In genomic region chr17:17044846-17045561, GRCh38 we compare ENCODE assay signal across 8 cellular contexts. TPM values are rescaled to one million over a fixed set of nuclear protein-coding genes. Genes with fewer than 3 reads are reported as not detected.
DNase-seq lines count a peak whose midpoint lies in the region; ATAC-seq and TF ChIP-seq lines count a peak whose summit lies in the region.

No MANE protein-coding gene starts in this region.

- H3K36me3 Mint-ChIP-seq in endothelial cell (ENCODE audit: low read depth, unreplicated experiment): peaks cover 16% of the 10 kb centered on the region

- H3K4me3 Mint-ChIP-seq in endothelial cell (ENCODE audit: unreplicated experiment): peak overlapping the region; percentile 100

- intact Hi-C loops in vagina (cut with DNase I): loop anchor here (10.0 kb wide), 1 partner anchor 60 kb away; no protein-coding TSS in a partner anchor

- no peak for TF ChIP-seq CTCF in HL-60 (IDR thresholded peaks at IDR 0.05; ENCODE audit: insufficient read depth, low read length)
- TF ChIP-seq CTCF in endothelial cell (IDR thresholded peaks at IDR 0.05; ENCODE audit: unreplicated experiment): no peak
- TF ChIP-seq CTCF in vagina (IDR thresholded peaks at IDR 0.05): no peak

- H3K9me3 ChIP-seq in mucosa of rectum (ENCODE audit: control insufficient read depth in 2 of 2, low read length in 2 of 2) (no peaks in the 10 kb centered on the region), vagina (no peaks in the 10 kb centered on the region)

- DNase-seq in DMS79 (lab: John Stamatoyannopoulos, UW) (peak; percentile 34), HL-60 (ENCODE audit: low read depth in 1 of 2, low spot score in 1 of 2) (peak; percentile 45 to 72), endothelial cell (ENCODE audit: low spot score) (peak; percentile 51), vagina (ENCODE audit: extremely low spot score in 2 of 2) (no peak)
- DNase-seq in central memory CD4-positive, alpha-beta T cell: no peak

- peaks cover 10% of the 10 kb centered on the region for H3K27me3 Mint-ChIP-seq in endothelial cell (ENCODE audit: unreplicated experiment)

- peak; percentile 66 for ATAC-seq in SK-N-SH treated with all-trans-retinoic acid at 6 μM for 48 hours
- ATAC-seq in GM18498 (IDR thresholded peaks at IDR 0.05; ENCODE audit: unreplicated experiment): no peak

- peaks cover 63% of the 10 kb centered on the region for H3K4me1 Mint-ChIP-seq in endothelial cell (ENCODE audit: unreplicated experiment)

- H3K9me3 Mint-ChIP-seq in endothelial cell (ENCODE audit: unreplicated experiment): no peaks in the 10 kb centered on the region

- H3K36me3 ChIP-seq in mucosa of rectum (ENCODE audit: control insufficient read depth in 2 of 2, insufficient read depth in 2 of 2, low read length in 2 of 2): no peaks in the 10 kb centered on the region
- no peaks in the 10 kb centered on the region for H3K36me3 ChIP-seq in vagina

- no peak overlapping the region for H3K27ac ChIP-seq in HL-60 (replicated peaks)
- H3K27ac ChIP-seq in mucosa of rectum (ENCODE audit: low read depth in 2 of 2, low read length in 2 of 2): peak overlapping the region; percentile 66 to 67
- peak overlapping the region; percentile 88 for H3K27ac ChIP-seq in vagina

- H3K4me3 ChIP-seq in HL-60 (replicated peaks; ENCODE audit: insufficient read depth, low read length) (no peak overlapping the region), mucosa of rectum (ENCODE audit: low read length in 2 of 2) (peak overlapping the region; percentile 20 to 51), vagina (peak overlapping the region; percentile 69 to 78)

- H3K4me1 ChIP-seq in mucosa of rectum (ENCODE audit: control insufficient read depth in 2 of 2, insufficient read depth in 2 of 2, low read length in 2 of 2) (peaks cover 30 to 34% of the 10 kb centered on the region in 2 donors), vagina (peaks cover 69% of the 10 kb centered on the region)

- H3K9ac ChIP-seq in mucosa of rectum (ENCODE audit: low read depth in 1 of 2, low read length in 2 of 2): peak overlapping the region in 1 of 2 donors; percentile 84

- peak in 1 of 2 donors; percentile 17 for TF ChIP-seq POLR2A in vagina (IDR thresholded peaks at IDR 0.05)

- no peaks in the 10 kb centered on the region for H3K27me3 ChIP-seq in HL-60 (ENCODE audit: insufficient read depth, poor library complexity, severe bottlenecking)
- H3K27me3 ChIP-seq in mucosa of rectum (ENCODE audit: control insufficient read depth in 2 of 2, insufficient read depth in 2 of 2, low read length in 2 of 2): no peaks in the 10 kb centered on the region
- no peaks in the 10 kb centered on the region for H3K27me3 ChIP-seq in vagina

- H3K27ac Mint-ChIP-seq in endothelial cell (ENCODE audit: unreplicated experiment): peak overlapping the region; percentile 83

TF ChIP-seq in SK-N-SH treated with all-trans-retinoic acid at 6 μM for 48 hours, 23 proteins besides CTCF, POLR2A, EP300 and RAD21:
- TF ChIP-seq GLIS3 (CRISPR knock-in tag; IDR thresholded peaks at IDR 0.05) (no peak), ZNF8 (CRISPR knock-in tag; IDR thresholded peaks at IDR 0.05) (no peak), ZFP30 (CRISPR knock-in tag; IDR thresholded peaks at IDR 0.05) (no peak), ZFP3 (CRISPR knock-in tag; IDR thresholded peaks at IDR 0.05) (no peak), PPARA (CRISPR knock-in tag; IDR thresholded peaks at IDR 0.05; ENCODE audit: borderline replicate concordance) (no peak), SNAI2 (CRISPR knock-in tag; IDR thresholded peaks at IDR 0.05) (no peak), ZNF565 (CRISPR knock-in tag; conservative IDR thresholded peaks at IDR 0.05; ENCODE audit: low read depth) (no peak), RARB (CRISPR knock-in tag; IDR thresholded peaks at IDR 0.05) (no peak), TCF4 (CRISPR knock-in tag; IDR thresholded peaks at IDR 0.05; ENCODE audit: borderline replicate concordance) (no peak), ISL1 (CRISPR knock-in tag; IDR thresholded peaks at IDR 0.05) (no peak), CSDC2 (CRISPR knock-in tag; IDR thresholded peaks at IDR 0.05) (no peak), CSRNP3 (CRISPR knock-in tag; IDR thresholded peaks at IDR 0.05) (no peak), BACH2 (CRISPR knock-in tag; IDR thresholded peaks at IDR 0.05; ENCODE audit: borderline replicate concordance) (no peak), ESRRG (CRISPR knock-in tag; IDR thresholded peaks at IDR 0.05) (no peak), ZNF70 (CRISPR knock-in tag; IDR thresholded peaks at IDR 0.05) (no peak), OSR1 (CRISPR knock-in tag; IDR thresholded peaks at IDR 0.05) (no peak)
- TF ChIP-seq, protein P1, sequence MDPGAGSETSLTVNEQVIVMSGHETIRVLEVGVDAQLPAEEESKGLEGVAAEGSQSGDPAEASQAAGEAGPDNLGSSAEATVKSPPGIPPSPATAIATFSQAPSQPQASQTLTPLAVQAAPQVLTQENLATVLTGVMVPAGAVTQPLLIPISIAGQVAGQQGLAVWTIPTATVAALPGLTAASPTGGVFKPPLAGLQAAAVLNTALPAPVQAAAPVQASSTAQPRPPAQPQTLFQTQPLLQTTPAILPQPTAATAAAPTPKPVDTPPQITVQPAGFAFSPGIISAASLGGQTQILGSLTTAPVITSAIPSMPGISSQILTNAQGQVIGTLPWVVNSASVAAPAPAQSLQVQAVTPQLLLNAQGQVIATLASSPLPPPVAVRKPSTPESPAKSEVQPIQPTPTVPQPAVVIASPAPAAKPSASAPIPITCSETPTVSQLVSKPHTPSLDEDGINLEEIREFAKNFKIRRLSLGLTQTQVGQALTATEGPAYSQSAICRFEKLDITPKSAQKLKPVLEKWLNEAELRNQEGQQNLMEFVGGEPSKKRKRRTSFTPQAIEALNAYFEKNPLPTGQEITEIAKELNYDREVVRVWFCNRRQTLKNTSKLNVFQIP (CRISPR knock-in tag; IDR thresholded peaks at IDR 0.05; ENCODE audit: borderline replicate concordance, low read depth): no peak
- TF ChIP-seq, protein P2, sequence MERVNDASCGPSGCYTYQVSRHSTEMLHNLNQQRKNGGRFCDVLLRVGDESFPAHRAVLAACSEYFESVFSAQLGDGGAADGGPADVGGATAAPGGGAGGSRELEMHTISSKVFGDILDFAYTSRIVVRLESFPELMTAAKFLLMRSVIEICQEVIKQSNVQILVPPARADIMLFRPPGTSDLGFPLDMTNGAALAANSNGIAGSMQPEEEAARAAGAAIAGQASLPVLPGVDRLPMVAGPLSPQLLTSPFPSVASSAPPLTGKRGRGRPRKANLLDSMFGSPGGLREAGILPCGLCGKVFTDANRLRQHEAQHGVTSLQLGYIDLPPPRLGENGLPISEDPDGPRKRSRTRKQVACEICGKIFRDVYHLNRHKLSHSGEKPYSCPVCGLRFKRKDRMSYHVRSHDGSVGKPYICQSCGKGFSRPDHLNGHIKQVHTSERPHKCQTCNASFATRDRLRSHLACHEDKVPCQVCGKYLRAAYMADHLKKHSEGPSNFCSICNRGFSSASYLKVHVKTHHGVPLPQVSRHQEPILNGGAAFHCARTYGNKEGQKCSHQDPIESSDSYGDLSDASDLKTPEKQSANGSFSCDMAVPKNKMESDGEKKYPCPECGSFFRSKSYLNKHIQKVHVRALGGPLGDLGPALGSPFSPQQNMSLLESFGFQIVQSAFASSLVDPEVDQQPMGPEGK (CRISPR knock-in tag; IDR thresholded peaks at IDR 0.05; ENCODE audit: borderline replicate concordance): no peak
- TF ChIP-seq, protein P3, sequence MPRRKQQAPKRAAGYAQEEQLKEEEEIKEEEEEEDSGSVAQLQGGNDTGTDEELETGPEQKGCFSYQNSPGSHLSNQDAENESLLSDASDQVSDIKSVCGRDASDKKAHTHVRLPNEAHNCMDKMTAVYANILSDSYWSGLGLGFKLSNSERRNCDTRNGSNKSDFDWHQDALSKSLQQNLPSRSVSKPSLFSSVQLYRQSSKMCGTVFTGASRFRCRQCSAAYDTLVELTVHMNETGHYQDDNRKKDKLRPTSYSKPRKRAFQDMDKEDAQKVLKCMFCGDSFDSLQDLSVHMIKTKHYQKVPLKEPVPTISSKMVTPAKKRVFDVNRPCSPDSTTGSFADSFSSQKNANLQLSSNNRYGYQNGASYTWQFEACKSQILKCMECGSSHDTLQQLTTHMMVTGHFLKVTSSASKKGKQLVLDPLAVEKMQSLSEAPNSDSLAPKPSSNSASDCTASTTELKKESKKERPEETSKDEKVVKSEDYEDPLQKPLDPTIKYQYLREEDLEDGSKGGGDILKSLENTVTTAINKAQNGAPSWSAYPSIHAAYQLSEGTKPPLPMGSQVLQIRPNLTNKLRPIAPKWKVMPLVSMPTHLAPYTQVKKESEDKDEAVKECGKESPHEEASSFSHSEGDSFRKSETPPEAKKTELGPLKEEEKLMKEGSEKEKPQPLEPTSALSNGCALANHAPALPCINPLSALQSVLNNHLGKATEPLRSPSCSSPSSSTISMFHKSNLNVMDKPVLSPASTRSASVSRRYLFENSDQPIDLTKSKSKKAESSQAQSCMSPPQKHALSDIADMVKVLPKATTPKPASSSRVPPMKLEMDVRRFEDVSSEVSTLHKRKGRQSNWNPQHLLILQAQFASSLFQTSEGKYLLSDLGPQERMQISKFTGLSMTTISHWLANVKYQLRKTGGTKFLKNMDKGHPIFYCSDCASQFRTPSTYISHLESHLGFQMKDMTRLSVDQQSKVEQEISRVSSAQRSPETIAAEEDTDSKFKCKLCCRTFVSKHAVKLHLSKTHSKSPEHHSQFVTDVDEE (CRISPR knock-in tag; IDR thresholded peaks at IDR 0.05): no peak
TF ChIP-seq in SK-N-SH treated with all-trans-retinoic acid at 6 μM for 48 hours: peak in this region for 0.

RNA-seq across cellular contexts. Expression of gene MPRIP, which starts 2.7 kb away (rescaled TPM):
- total RNA-seq in endothelial cell (ENCODE audit: unreplicated experiment): 392 TPM
- 202 TPM for total RNA-seq in vagina

Comparison
In these comparisons a context has a peak if more than half of its experiments do, and no peak if none do; other contexts are left out.
1. DNase-seq: peak in DMS79 (single experiment), HL-60 (2 of 2) and endothelial cell (single experiment); none in vagina (0 of 2) and central memory CD4-positive, alpha-beta T cell (single experiment).